In the genomic region with DNA sequence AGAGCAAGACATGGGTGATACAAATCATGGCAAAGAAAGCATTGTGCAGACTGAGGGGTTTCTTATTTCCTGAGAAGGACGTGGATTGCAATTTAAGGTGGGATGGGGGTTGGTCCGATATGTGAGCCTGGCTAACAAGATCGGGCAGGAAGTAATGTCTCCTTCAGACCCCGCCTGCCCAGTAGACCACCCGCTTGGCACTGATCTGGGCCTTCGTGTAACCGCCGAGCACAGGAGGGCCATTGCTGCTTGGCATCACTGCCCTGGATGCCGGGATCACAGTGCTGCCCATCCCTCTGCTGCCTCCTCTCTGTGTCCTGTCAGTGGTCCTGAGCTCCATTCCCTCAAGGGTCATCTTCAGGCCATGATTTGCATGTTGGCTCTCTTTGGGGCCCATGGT, we compare ENCODE assay signal across 11 cellular contexts.
DNase-seq lines count a peak whose midpoint lies in the region; ATAC-seq and TF ChIP-seq lines count a peak whose summit lies in the region.
"Had no signal": no experiment of that assay in that cellular context is flagged by ENCODE, and none has a peak within 500 bp of the region (broad histone marks: within the 10 kb centered on the region; RNA-seq: fewer than 3 reads in every experiment).

No MANE protein-coding gene starts in this region.

- peaks cover 65% of the 10 kb centered on the region for H3K4me1 ChIP-seq in left ventricle myocardium inferior

- ATAC-seq in left ventricle myocardium superior = no peak
- ATAC-seq in HG02763 (IDR thresholded peaks at IDR 0.05; ENCODE audit: unreplicated experiment) = no peak
- ATAC-seq: CD8-positive, alpha-beta T cell had no signal

- intact Hi-C loops in cardiac septum (cut with DNase I) = loop anchor here (5.0 kb wide), 1 partner anchor 49 kb away; no protein-coding TSS in a partner anchor
- intact Hi-C loops in left ventricle myocardium superior (cut with micrococcal nuclease) = no loop called here
- intact Hi-C loops in left ventricle myocardium inferior (cut with micrococcal nuclease) = no loop called here
- intact Hi-C loops in posterior vena cava (cut with DNase I) = loop anchor here in 1 of 2 donors (10.0 kb wide), 1 partner anchor 168 kb away; no protein-coding TSS in a partner anchor

- peak overlapping the region; percentile 87 for H3K27ac ChIP-seq in left ventricle myocardium inferior (replicated peaks)
- H3K27ac ChIP-seq: SK-N-MC had no signal

- DNase-seq in cardiac septum (ENCODE audit: low spot score) (peak; percentile 54), left ventricle myocardium superior (no peak), left ventricle myocardium inferior (no peak), posterior vena cava (ENCODE audit: low spot score) (peak; percentile 72), mucosa of gallbladder (ENCODE audit: low spot score) (no peak), amygdala (lab: John Stamatoyannopoulos, UW) (no peak)
- DNase-seq in activated naive CD4-positive, alpha-beta T cell treated with anti-CD3 and anti-CD28 coated beads, Interleukin-2, amount 50 U/mL, for 16 hours = no peak
- DNase-seq: activated CD4-positive, alpha-beta T cell treated with anti-CD3 and anti-CD28 coated beads, Interleukin-2, amount 50 U/mL, for 4 hours had no signal

- H3K9me3 ChIP-seq in left ventricle myocardium inferior (replicated peaks) = no peaks in the 10 kb centered on the region

- H3K27me3 ChIP-seq in left ventricle myocardium inferior (ENCODE audit: low read depth) = no peaks in the 10 kb centered on the region

- no peak for TF ChIP-seq CTCF in left ventricle myocardium inferior (IDR thresholded peaks at IDR 0.05; ENCODE audit: borderline replicate concordance)

- H3K4me3 ChIP-seq in left ventricle myocardium inferior = no peak overlapping the region
- H3K4me3 ChIP-seq: SK-N-MC had no signal

- H3K36me3 ChIP-seq in left ventricle myocardium inferior = no peaks in the 10 kb centered on the region

Comparison
In these comparisons a context has a peak if more than half of its experiments do, and no peak if none do; other contexts are left out.
1. DNase-seq: peak in cardiac septum (single experiment) and posterior vena cava (single experiment); none in left ventricle myocardium superior (single experiment), left ventricle myocardium inferior (single experiment), mucosa of gallbladder (single experiment), amygdala (0 of 56) and activated naive CD4-positive, alpha-beta T cell treated with anti-CD3 and anti-CD28 coated beads, Interleukin-2, amount 50 U/mL, for 16 hours (single experiment).